1 cellular context compared by ENCODE assay signal in genomic region chr12:6853626-6854025, GRCh38.
TF ChIP-seq lines count a peak whose summit lies in the region.

No MANE protein-coding gene starts in this region.

TF ChIP-seq in H1, 55 proteins besides CTCF, POLR2A, EP300 and RAD21:
- TF ChIP-seq SIX5 (IDR thresholded peaks at IDR 0.05; ENCODE audit: low read depth, low read length), result no peak
- no peak for TF ChIP-seq SUZ12 (IDR thresholded peaks at IDR 0.05; ENCODE audit: low read length)
- no peak for TF ChIP-seq KDM1A (IDR thresholded peaks at IDR 0.05; ENCODE audit: borderline replicate concordance, low read length)
- no peak for TF ChIP-seq RNF2 (IDR thresholded peaks at IDR 0.05; ENCODE audit: borderline replicate concordance, low read depth, low read length, missing control alignments, poor library complexity, severe bottlenecking)
- TF ChIP-seq TAF1 (IDR thresholded peaks at IDR 0.05; ENCODE audit: low read depth, low read length), result no peak
- TF ChIP-seq ATF2 (IDR thresholded peaks at IDR 0.05; ENCODE audit: low read length), result no peak
- TF ChIP-seq PHF8 (conservative IDR thresholded peaks at IDR 0.05; ENCODE audit: low read depth, low read length), result no peak
- no peak for TF ChIP-seq CREB1 (IDR thresholded peaks at IDR 0.05)
